Comparison of ENCODE assay signal across 29 cellular contexts in the genomic region with DNA sequence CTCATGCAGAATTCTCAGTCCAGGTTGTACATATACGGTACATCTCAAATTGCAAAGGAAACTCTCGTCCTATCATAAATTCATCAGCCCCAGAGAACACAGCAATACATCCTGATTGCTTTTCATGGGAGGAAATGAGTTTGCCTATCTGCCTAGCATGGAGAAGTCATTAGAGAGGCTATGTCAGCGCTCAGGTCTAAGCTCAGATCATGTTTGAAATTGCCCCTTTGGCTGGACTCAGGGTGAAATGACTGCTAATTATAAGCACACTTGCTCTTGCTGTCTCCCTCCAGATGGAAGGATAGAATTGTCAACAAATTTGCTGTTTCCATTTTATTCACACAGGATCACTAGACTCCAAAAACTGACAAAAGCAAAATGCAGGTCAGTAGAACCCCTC.
"Had no signal": no experiment of that assay in that cellular context is flagged by ENCODE, and none has a peak within 500 bp of the region (broad histone marks: within the 10 kb centered on the region; RNA-seq: fewer than 3 reads in every experiment).

No MANE protein-coding gene starts in this region.

- H3K79me2 ChIP-seq: hepatocyte had no signal

- ATAC-seq: activated CD4-positive, alpha-beta T cell treated with anti-CD3 and anti-CD28 coated beads for 36 hours; activated naive CD4-positive, alpha-beta T cell treated with anti-CD3 and anti-CD28 coated beads, Interleukin-2, amount 50 U/mL, for 72 hours; activated T-cell treated with anti-CD3 and anti-CD28 coated beads, Interleukin-2, amount 50 U/mL, for 72 hours; effector memory CD8-positive, alpha-beta T cell; gastroesophageal sphincter; heart right ventricle had no signal

- H2AFZ ChIP-seq: hepatocyte had no signal

- FAIRE-seq: endometrium, endothelial cell of umbilical vein had no signal

- H3K4me1 ChIP-seq: ascending aorta, breast epithelium, esophagus squamous epithelium, gastroesophageal sphincter, heart right ventricle had no signal

- H3K4me3 ChIP-seq: ascending aorta, breast epithelium, cardiac muscle cell, coronary artery, esophagus squamous epithelium, gastroesophageal sphincter, heart right ventricle, hepatocyte had no signal

- DNase-seq: activated CD4-positive, alpha-beta memory T cell treated with anti-CD3 and anti-CD28 coated beads for 36 hours; activated CD4-positive, alpha-beta T cell treated with anti-CD3 and anti-CD28 coated beads for 36 hours; activated CD4-positive, alpha-beta T cell treated with anti-CD3 and anti-CD28 coated beads, Interleukin-2, amount 10 ng/mL, durations not matched to agents 24 days and 14 days; activated CD4-positive, CD25-positive, alpha-beta regulatory T cell; activated CD4-positive, CD25-positive, alpha-beta regulatory T cell treated with anti-CD3 and anti-CD28 coated beads, Interleukin-2, amount 50 U/mL, for 72 hours; activated CD8-positive, alpha-beta memory T cell treated with anti-CD3 and anti-CD28 coated beads, Interleukin-2, amount 50 U/mL, for 48 hours; activated gamma-delta T cell; activated naive CD4-positive, alpha-beta T cell; activated naive CD4-positive, alpha-beta T cell treated with anti-CD3 and anti-CD28 coated beads, Interleukin-2, amount 10 ng/mL, durations not matched to agents 7 days and 5 days; activated naive CD8-positive, alpha-beta T cell treated with anti-CD3 and anti-CD28 coated beads, Interleukin-2, amount 10 ng/mL, durations not matched to agents 7 days and 5 days; activated T-cell treated with anti-CD3 and anti-CD28 coated beads for 4 hours; activated T-cell treated with anti-CD3 and anti-CD28 coated beads, Interleukin-2, amount 50 U/mL, for 24 hours; activated T-cell treated with anti-CD3 and anti-CD28 coated beads, Interleukin-2, amount 50 U/mL, for 72 hours; effector CD4-positive, alpha-beta T cell; effector memory CD8-positive, alpha-beta T cell; esophagus squamous epithelium; foreskin melanocyte; heart right ventricle; T-helper 2 cell had no signal

- H3K36me3 ChIP-seq: ascending aorta, breast epithelium, cardiac muscle cell, esophagus squamous epithelium, gastroesophageal sphincter, heart right ventricle had no signal

- H3K9me3 ChIP-seq: ascending aorta, esophagus squamous epithelium had no signal

- H3K4me2 ChIP-seq: hepatocyte had no signal

- H3K27me3 ChIP-seq: ascending aorta, breast epithelium, cardiac muscle cell, esophagus squamous epithelium, hepatocyte had no signal

- H3K27ac ChIP-seq: ascending aorta, breast epithelium, cardiac muscle cell, coronary artery, epithelial cell of prostate, esophagus squamous epithelium, gastroesophageal sphincter, heart right ventricle, hepatocyte had no signal
